19 cellular contexts compared by ENCODE assay signal in genomic region chr20:10359621-10360040, GRCh38.
DNase-seq lines count a peak whose midpoint lies in the region; ATAC-seq and TF ChIP-seq lines count a peak whose summit lies in the region.
"Had no signal": no experiment of that assay in that cellular context is flagged by ENCODE, and none has a peak within 500 bp of the region (broad histone marks: within the 10 kb centered on the region; RNA-seq: fewer than 3 reads in every experiment).

No MANE protein-coding gene starts in this region.

- H3K4me3 ChIP-seq in mucosa of descending colon: no peak overlapping the region
- H3K4me3 ChIP-seq: breast epithelium, dorsolateral prefrontal cortex, K562, suprapubic skin had no signal

- DNase-seq in COLO829 (ENCODE audit: low spot score) (peak; percentile 78), amniotic epithelial cell (ENCODE audit: low read depth) (peak; percentile 44), iris pigment epithelial cell (ENCODE audit: low read depth) (peak; percentile 51), NCI-H2081 (lab: John Stamatoyannopoulos, UW) (no peak), mucosa of descending colon (no peak), NCI-H1694 (lab: John Stamatoyannopoulos, UW) (no peak)
- DNase-seq: activated CD4-positive, alpha-beta T cell treated with anti-CD3 and anti-CD28 coated beads for 36 hours; activated naive CD8-positive, alpha-beta T cell treated with anti-CD3 and anti-CD28 coated beads for 36 hours; CD4-positive, alpha-beta memory T cell; dorsolateral prefrontal cortex; NCI-H1930; NCI-H524 had no signal

- H3K9me3 ChIP-seq in mucosa of descending colon: no peaks in the 10 kb centered on the region
- H3K9me3 ChIP-seq: breast epithelium, suprapubic skin had no signal

- no peak for TF ChIP-seq CTCF in mucosa of descending colon (IDR thresholded peaks at IDR 0.05)

- H3K36me3 ChIP-seq in mucosa of descending colon (ENCODE audit: low read depth): no peaks in the 10 kb centered on the region
- H3K36me3 ChIP-seq: breast epithelium, neutrophil, suprapubic skin had no signal

- intact Hi-C loops in mucosa of descending colon (cut with DNase I, micrococcal nuclease): no loop called here

- ATAC-seq in GM18909 (IDR thresholded peaks at IDR 0.05; ENCODE audit: poor library complexity, unreplicated experiment) (peak; percentile 45), HG02571 (IDR thresholded peaks at IDR 0.05; ENCODE audit: unreplicated experiment) (no peak), mucosa of descending colon (no peak)
- ATAC-seq: activated CD4-positive, alpha-beta T cell treated with anti-CD3 and anti-CD28 coated beads for 36 hours; activated T-helper 17 cell treated with anti-CD3 and anti-CD28 coated beads, Interleukin-2, amount 50 U/mL, for 72 hours; K562 had no signal

- no peaks in the 10 kb centered on the region for H3K4me1 ChIP-seq in mucosa of descending colon (ENCODE audit: low read depth)
- H3K4me1 ChIP-seq: breast epithelium, suprapubic skin had no signal

Comparison
In these comparisons a context has a peak if more than half of its experiments do, and no peak if none do; other contexts are left out.
1. DNase-seq: peak in COLO829 (single experiment), amniotic epithelial cell (single experiment) and iris pigment epithelial cell (single experiment); none in NCI-H2081 (0 of 2), mucosa of descending colon (0 of 3) and NCI-H1694 (single experiment).